27 cellular contexts compared by ENCODE assay signal in the genomic region with DNA sequence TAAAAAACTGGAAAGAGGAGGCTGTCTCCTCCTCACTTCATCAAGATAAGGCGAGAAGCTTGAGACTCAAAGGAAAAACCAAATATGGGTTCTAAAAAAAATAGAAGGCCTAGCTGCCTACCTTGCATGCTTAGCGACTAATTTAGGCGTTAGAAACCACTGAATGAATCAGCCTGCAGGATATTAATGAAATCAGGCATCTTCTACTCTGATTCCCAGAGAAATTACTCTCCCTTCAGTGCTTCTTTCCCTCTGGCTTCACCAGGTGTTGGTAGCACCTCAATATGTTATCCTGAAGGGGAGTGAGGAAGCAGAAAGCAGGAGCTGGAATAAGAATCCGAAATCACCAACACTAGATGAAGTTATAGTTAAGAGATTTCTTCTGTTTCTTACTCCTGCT.
"Had no signal": no experiment of that assay in that cellular context is flagged by ENCODE, and none has a peak within 500 bp of the region (broad histone marks: within the 10 kb centered on the region; RNA-seq: fewer than 3 reads in every experiment).

No MANE protein-coding gene starts in this region.

- DNase-seq: activated CD4-positive, alpha-beta T cell treated with anti-CD3 and anti-CD28 coated beads, Interleukin-2, amount 10 ng/mL, durations not matched to agents 24 days and 14 days; activated CD4-positive, alpha-beta T cell treated with anti-CD3 and anti-CD28 coated beads, Interleukin-2, amount 50 U/mL, for 48 hours; activated CD8-positive, alpha-beta T cell treated with anti-CD3 and anti-CD28 coated beads, Interleukin-2, amount 10 ng/mL, durations not matched to agents 7 days and 5 days; activated gamma-delta T cell treated with Interleukin-2 at 50 U/mL for 16 hours; activated naive CD4-positive, alpha-beta T cell treated with anti-CD3 and anti-CD28 coated beads for 36 hours; activated T-cell treated with anti-CD3 and anti-CD28 coated beads, Interleukin-2, amount 50 U/mL, for 4 hours; adrenal gland; body of pancreas; MM.1S; NCI-H1092 treated with DMSO at 0.1 percent for 48 hours; NCI-H1417; NCI-H146; NCI-H187 treated with DMSO at 0.1 percent for 48 hours; NCI-H2081; NCI-H345; NCI-H524 treated with DMSO at 0.1 percent for 48 hours; NK-92 treated with Interleukin-12 subunit alpha and Interleukin-12 subunit beta, amount 100 ng/mL, for 24 hours; PC-3; SIG-M5 had no signal

- H3K36me3 ChIP-seq: adrenal gland, breast epithelium had no signal

- H3K27me3 ChIP-seq: adrenal gland, body of pancreas, breast epithelium had no signal

- H3K4me3 ChIP-seq: adrenal gland, body of pancreas, breast epithelium had no signal

- H3K9me3 ChIP-seq: adrenal gland, body of pancreas, breast epithelium had no signal

- ATAC-seq: activated CD8-positive, alpha-beta T cell treated with anti-CD3 and anti-CD28 coated beads, Interleukin-2, amount 10 ng/mL, durations not matched to agents 7 days and 5 days; activated naive CD4-positive, alpha-beta T cell treated with anti-CD3 and anti-CD28 coated beads, Interleukin-2, amount 50 U/mL, for 72 hours; activated T-cell treated with anti-CD3 and anti-CD28 coated beads, Interleukin-2, amount 50 U/mL, for 4 hours; body of pancreas; PC-3; Right ventricle myocardium inferior had no signal

- H3K27ac ChIP-seq: adrenal gland, body of pancreas, breast epithelium, KMS-11, RWPE1 had no signal

- FAIRE-seq: astrocyte, RCC 7860, TTC549 had no signal

- H3K4me1 ChIP-seq: adrenal gland, body of pancreas, breast epithelium had no signal

- H3K9ac ChIP-seq: KMS-11 had no signal
